8 cellular contexts compared by ENCODE assay signal in the genomic region with DNA sequence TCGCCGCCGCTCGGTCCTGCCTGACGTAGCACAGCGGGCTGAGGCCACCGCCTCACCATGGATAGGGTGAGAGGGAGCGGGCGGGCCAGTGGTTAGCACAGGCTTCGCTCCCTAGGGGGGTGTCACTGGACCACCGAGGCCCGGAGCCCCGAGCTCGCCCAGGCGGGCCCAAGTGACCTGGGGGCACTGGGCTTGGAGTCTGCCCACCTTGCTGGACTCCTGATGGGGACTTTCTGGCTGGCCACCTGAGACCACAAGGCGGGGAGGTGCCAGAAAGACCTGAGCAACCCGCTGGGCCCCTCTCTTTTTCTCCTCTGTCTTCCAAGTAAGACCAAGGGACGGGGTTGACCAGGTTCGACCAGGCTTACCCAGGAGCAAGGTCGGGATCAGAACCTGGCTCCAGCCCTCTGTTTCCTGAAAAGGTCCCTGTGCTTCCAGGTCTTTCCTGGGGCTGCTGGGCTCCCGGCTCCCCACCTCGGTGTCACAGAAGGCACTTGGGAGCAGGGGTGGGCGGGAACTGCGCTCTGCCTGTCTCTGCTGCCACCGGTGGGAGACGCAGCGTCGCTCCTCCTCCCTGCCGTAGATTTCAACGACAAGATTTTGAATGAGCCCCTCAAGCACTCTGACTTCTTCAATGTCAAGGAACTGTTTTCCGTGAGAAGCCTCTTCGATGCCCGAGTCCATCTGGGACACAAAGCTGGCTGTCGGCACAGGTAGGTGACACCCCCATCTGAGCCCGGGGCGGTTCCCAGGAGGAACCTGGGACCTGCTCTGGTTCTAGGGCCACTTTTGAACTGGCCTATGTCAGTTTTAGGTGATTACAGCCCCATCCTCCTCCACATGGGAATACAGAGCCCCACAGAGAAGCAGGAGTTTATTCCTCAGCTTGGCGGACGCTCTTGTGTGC. TPM values are rescaled to one million over a fixed set of nuclear protein-coding genes. Genes with fewer than 3 reads are reported as not detected.
DNase-seq lines count a peak whose midpoint lies in the region; ATAC-seq, FAIRE-seq and TF ChIP-seq lines count a peak whose summit lies in the region.

No MANE protein-coding gene starts in this region.

- H3K9me3 ChIP-seq in gastrocnemius medialis: no peaks in the 10 kb centered on the region

- H3K4me1 Mint-ChIP-seq in activated CD8-positive, alpha-beta T cell treated with anti-CD3 and anti-CD28 coated beads for 36 hours (ENCODE audit: low read depth): peaks cover 13% of the 10 kb centered on the region

- no peaks in the 10 kb centered on the region for H3K27me3 Mint-ChIP-seq in activated CD8-positive, alpha-beta T cell treated with anti-CD3 and anti-CD28 coated beads for 36 hours

- no peaks in the 10 kb centered on the region for H3K27me3 ChIP-seq in gastrocnemius medialis

- H3K36me3 ChIP-seq in gastrocnemius medialis: peaks cover 0 to 12% of the 10 kb centered on the region in 2 donors

- POLR2A ChIA-PET in activated CD8-positive, alpha-beta T cell treated with anti-CD3 and anti-CD28 coated beads for 36 hours (lab: Charles Lee): no interaction called here

- H3K4me1 ChIP-seq in gastrocnemius medialis: peaks cover 18 to 20% of the 10 kb centered on the region in 2 donors

- DNase-seq in AG09309 (ENCODE audit: low read depth) (no peak), H54 (ENCODE audit: insufficient read length, low spot score) (peak; percentile 67), left cardiac atrium (peak; percentile 54), gastrocnemius medialis (no peak), C1 segment of cervical spinal cord (lab: John Stamatoyannopoulos, UW) (no peak), SKM-1 (lab: John Stamatoyannopoulos, UW; ENCODE audit: unreplicated experiment) (no peak)
- DNase-seq in activated CD8-positive, alpha-beta T cell treated with anti-CD3 and anti-CD28 coated beads for 36 hours: peak; percentile 64

- in situ Hi-C loops in gastrocnemius medialis (cut with MboI; ENCODE audit: low sequenced_read_pairs in 4 of 4): no loop called here

- no peaks in the 10 kb centered on the region for H3K9me3 Mint-ChIP-seq in activated CD8-positive, alpha-beta T cell treated with anti-CD3 and anti-CD28 coated beads for 36 hours

- H3K4me3 ChIP-seq in AG09309 (ENCODE audit: control insufficient read depth, low read depth, low read length) (peak overlapping the region; percentile 76), gastrocnemius medialis (peak overlapping the region; percentile 87 to 97 (median 93))

- peak overlapping the region; percentile 77 to 89 (median 80) for H3K27ac ChIP-seq in gastrocnemius medialis

- no peak for TF ChIP-seq CTCF in AG09309 (IDR thresholded peaks at IDR 0.05; ENCODE audit: control insufficient read depth, insufficient read depth, low read depth, low read length, missing control alignments)
- no peak for TF ChIP-seq CTCF in activated CD8-positive, alpha-beta T cell treated with anti-CD3 and anti-CD28 coated beads for 36 hours (IDR thresholded peaks at IDR 0.05)
- no peak for TF ChIP-seq CTCF in gastrocnemius medialis (IDR thresholded peaks at IDR 0.05 in 4 of 5, conservative IDR thresholded peaks at IDR 0.05 in 1 of 5)

- intact Hi-C loops in activated CD8-positive, alpha-beta T cell treated with anti-CD3 and anti-CD28 coated beads for 36 hours (cut with micrococcal nuclease): no loop called here
- intact Hi-C loops in left cardiac atrium (cut with DNase I): no loop called here
- intact Hi-C loops in gastrocnemius medialis (cut with DNase I; ENCODE audit: low total_unique reads): no loop called here

- peak overlapping the region; percentile 85 for H3K4me3 Mint-ChIP-seq in activated CD8-positive, alpha-beta T cell treated with anti-CD3 and anti-CD28 coated beads for 36 hours

- H3K36me3 Mint-ChIP-seq in activated CD8-positive, alpha-beta T cell treated with anti-CD3 and anti-CD28 coated beads for 36 hours (ENCODE audit: low read depth): peaks cover 37% of the 10 kb centered on the region

- no peak; the same call in 1 of the 2 replicates for TF ChIP-seq POLR2A in H54 (IDR thresholded peaks at IDR 0.05; ENCODE audit: low read depth, low read length)
- no peak for TF ChIP-seq POLR2A in gastrocnemius medialis (IDR thresholded peaks at IDR 0.05)

- H3K27ac Mint-ChIP-seq in activated CD8-positive, alpha-beta T cell treated with anti-CD3 and anti-CD28 coated beads for 36 hours: peak overlapping the region; percentile 72

- no peak for ATAC-seq in activated CD8-positive, alpha-beta T cell treated with anti-CD3 and anti-CD28 coated beads for 36 hours
- ATAC-seq in left cardiac atrium (no peak), gastrocnemius medialis (no peak), HG03469 (IDR thresholded peaks at IDR 0.05; ENCODE audit: unreplicated experiment) (no peak)

- FAIRE-seq in H54 (lab: Jason Lieb, UNC): no peak

- CTCF ChIA-PET in activated CD8-positive, alpha-beta T cell treated with anti-CD3 and anti-CD28 coated beads for 36 hours (lab: Charles Lee): no interaction called here

RNA-seq across cellular contexts. Expression of a gene that starts 1.0 kb away (rescaled TPM):
- total RNA-seq in activated CD8-positive, alpha-beta T cell treated with anti-CD3 and anti-CD28 coated beads for 36 hours: 10 to 100 TPM; 56.4 to 57.4 TPM
- total RNA-seq in left cardiac atrium: 10 to 100 TPM; 32.6 to 34.0 TPM
- 100 to 1,000 TPM in 1 of 4 donors, 10 to 100 TPM in 3; 48.8 to 108 (median 69.5) TPM for total RNA-seq in gastrocnemius medialis

RNA-seq across cellular contexts. Expression of a gene that starts 19.7 kb away (rescaled TPM):
- not detected for total RNA-seq in activated CD8-positive, alpha-beta T cell treated with anti-CD3 and anti-CD28 coated beads for 36 hours
- 1 to 10 TPM in 1 of 2 donors, not detected in 1; 2.0 TPM for total RNA-seq in left cardiac atrium
- total RNA-seq in gastrocnemius medialis: not detected

RNA-seq across cellular contexts. Expression of a gene that starts 21.9 kb away (rescaled TPM):
- under 1 TPM; 0.54 to 0.58 TPM for total RNA-seq in activated CD8-positive, alpha-beta T cell treated with anti-CD3 and anti-CD28 coated beads for 36 hours
- total RNA-seq in left cardiac atrium (10 to 100 TPM; 17.5 to 17.6 TPM), gastrocnemius medialis (1 to 10 TPM; 2.6 to 7.1 (median 5.1) TPM)

RNA-seq across cellular contexts. Expression of a gene that starts 44.4 kb away (rescaled TPM):
- not detected for total RNA-seq in activated CD8-positive, alpha-beta T cell treated with anti-CD3 and anti-CD28 coated beads for 36 hours
- total RNA-seq in left cardiac atrium (not detected), gastrocnemius medialis (not detected)

Comparison
In these comparisons a context has a peak if more than half of its experiments do, and no peak if none do; other contexts are left out.
1. DNase-seq: peak in H54 (single experiment), activated CD8-positive, alpha-beta T cell treated with anti-CD3 and anti-CD28 coated beads for 36 hours (single experiment) and left cardiac atrium (single experiment); none in AG09309 (single experiment), gastrocnemius medialis (0 of 2), C1 segment of cervical spinal cord (0 of 14) and SKM-1 (single experiment).